Comparison of ENCODE assay signal across 1 cellular context in genomic region chr7:5695037-5695708, GRCh38.
TF ChIP-seq lines count a peak whose summit lies in the region.

No MANE protein-coding gene starts in this region.

TF ChIP-seq in GM12878, 131 proteins besides CTCF, POLR2A, EP300 and RAD21 (continued from another document and continues in another):
- TF ChIP-seq ZBTB33 (IDR thresholded peaks at IDR 0.05) (peak; percentile 9; the same call in 1 of the 2 replicates), MTA2 (IDR thresholded peaks at IDR 0.05; ENCODE audit: low read depth) (peak; percentile 86), HCFC1 (IDR thresholded peaks at IDR 0.05; ENCODE audit: low read length) (no peak), STAT1 (conservative IDR thresholded peaks at IDR 0.05) (no peak), IKZF1 (conservative IDR thresholded peaks at IDR 0.05) (peak; percentile 98; the same call in 1 of the 2 replicates), KDM1A (IDR thresholded peaks at IDR 0.05; ENCODE audit: borderline replicate concordance) (no peak), SMARCA5 (IDR thresholded peaks at IDR 0.05) (no peak), PML (IDR thresholded peaks at IDR 0.05; ENCODE audit: low read length) (no peak), ELK1 (IDR thresholded peaks at IDR 0.05; ENCODE audit: low read depth, low read length) (no peak), ESRRA (IDR thresholded peaks at IDR 0.05; ENCODE audit: low read length) (no peak), SMAD1 (IDR thresholded peaks at IDR 0.05; ENCODE audit: low read depth, partially characterized antibody) (peak; percentile 90), ZNF207 (IDR thresholded peaks at IDR 0.05; ENCODE audit: borderline replicate concordance) (no peak), BHLHE40 (IDR thresholded peaks at IDR 0.05; ENCODE audit: borderline replicate concordance in 1 of 2, low read depth in 2 of 2, low read length in 1 of 2) (peak; percentile 86 to 89), EGR1 (IDR thresholded peaks at IDR 0.05; ENCODE audit: borderline replicate concordance in 1 of 2, low read depth in 2 of 2, low read length in 2 of 2) (peak in 1 of 2 experiments; percentile 15; a peak in 1 of 3 replicates), KLF5 (IDR thresholded peaks at IDR 0.05; ENCODE audit: partially characterized antibody) (peak; percentile 34), CREB1 (IDR thresholded peaks at IDR 0.05; ENCODE audit: low read depth) (no peak), WRNIP1 (IDR thresholded peaks at IDR 0.05; ENCODE audit: borderline replicate concordance, low read depth, low read length) (no peak), BACH1 (IDR thresholded peaks at IDR 0.05; ENCODE audit: borderline replicate concordance) (peak; percentile 42; the same call in 1 of the 2 replicates), IRF3 (IDR thresholded peaks at IDR 0.05) (no peak), E2F8 (IDR thresholded peaks at IDR 0.05; ENCODE audit: low read depth, partially characterized antibody) (no peak), CEBPB (IDR thresholded peaks at IDR 0.05; ENCODE audit: borderline replicate concordance in 1 of 2, low read depth in 2 of 2, low read length in 2 of 2) (no peak), SPI1 (IDR thresholded peaks at IDR 0.05; ENCODE audit: borderline replicate concordance, insufficient read depth, low read depth, low read length) (no peak), ASH2L (IDR thresholded peaks at IDR 0.05; ENCODE audit: borderline replicate concordance, low read depth) (no peak), FOXK2 (IDR thresholded peaks at IDR 0.05) (no peak), BCL3 (IDR thresholded peaks at IDR 0.05; ENCODE audit: borderline replicate concordance, insufficient read depth, low read depth, low read length, poor library complexity, severe bottlenecking) (peak; percentile 85), HDAC6 (IDR thresholded peaks at IDR 0.05; ENCODE audit: unreplicated experiment) (no peak), ATF2 (IDR thresholded peaks at IDR 0.05; ENCODE audit: low read length) (no peak), NFIC (IDR thresholded peaks at IDR 0.05; ENCODE audit: low read depth, low read length) (no peak), PAX5 (IDR thresholded peaks at IDR 0.05; ENCODE audit: borderline replicate concordance, low read depth, low read length) (peak; percentile 83; the same call in 1 of the 2 replicates), TCF3 (IDR thresholded peaks at IDR 0.05; ENCODE audit: borderline replicate concordance, insufficient read depth, low read depth, low read length) (peak; percentile 26; the same call in 1 of the 2 replicates), RCOR1 (conservative IDR thresholded peaks at IDR 0.05; ENCODE audit: low read depth, low read length) (no peak), KAT2A (conservative IDR thresholded peaks at IDR 0.05; ENCODE audit: control insufficient read depth, low read depth, low read length) (no peak), RBBP5 (conservative IDR thresholded peaks at IDR 0.05) (no peak), E4F1 (IDR thresholded peaks at IDR 0.05; ENCODE audit: borderline replicate concordance, partially characterized antibody) (no peak), IKZF2 (IDR thresholded peaks at IDR 0.05) (peak in 1 of 2 experiments; percentile 98; a peak in 2 of 4 replicates), NR2F1 (conservative IDR thresholded peaks at IDR 0.05) (peak; percentile 49), SREBF2 (IDR thresholded peaks at IDR 0.05; ENCODE audit: low read length) (no peak), SREBF1 (IDR thresholded peaks at IDR 0.05; ENCODE audit: low read length) (no peak), DPF2 (IDR thresholded peaks at IDR 0.05) (peak; percentile 95), SP1 (IDR thresholded peaks at IDR 0.05; ENCODE audit: low read depth, low read length) (peak; percentile 58), REST (IDR thresholded peaks at IDR 0.05; ENCODE audit: low read depth, low read length) (no peak; the same call in 1 of the 2 replicates), ETV6 (conservative IDR thresholded peaks at IDR 0.05 in 1 of 2, IDR thresholded peaks at IDR 0.05 in 1 of 2; ENCODE audit: borderline replicate concordance in 1 of 2, low read depth in 1 of 2) (peak in 1 of 2 experiments; percentile 86; a peak in 1 of 4 replicates), MLLT1 (IDR thresholded peaks at IDR 0.05) (peak; percentile 96), RB1 (IDR thresholded peaks at IDR 0.05; ENCODE audit: borderline replicate concordance) (no peak), TCF7 (IDR thresholded peaks at IDR 0.05; ENCODE audit: borderline replicate concordance) (peak; percentile 93), MYC (IDR thresholded peaks at IDR 0.05; ENCODE audit: insufficient read depth, insufficient read length, insufficient replicate concordance, low read length, severe bottlenecking) (no peak), CBX5 (IDR thresholded peaks at IDR 0.05; ENCODE audit: low read depth) (no peak), ZSCAN29 (IDR thresholded peaks at IDR 0.05) (no peak), CBFB (IDR thresholded peaks at IDR 0.05; ENCODE audit: low read depth) (peak; percentile 98)
